ENCODE assay signal across 8 cellular contexts in the genomic region with DNA sequence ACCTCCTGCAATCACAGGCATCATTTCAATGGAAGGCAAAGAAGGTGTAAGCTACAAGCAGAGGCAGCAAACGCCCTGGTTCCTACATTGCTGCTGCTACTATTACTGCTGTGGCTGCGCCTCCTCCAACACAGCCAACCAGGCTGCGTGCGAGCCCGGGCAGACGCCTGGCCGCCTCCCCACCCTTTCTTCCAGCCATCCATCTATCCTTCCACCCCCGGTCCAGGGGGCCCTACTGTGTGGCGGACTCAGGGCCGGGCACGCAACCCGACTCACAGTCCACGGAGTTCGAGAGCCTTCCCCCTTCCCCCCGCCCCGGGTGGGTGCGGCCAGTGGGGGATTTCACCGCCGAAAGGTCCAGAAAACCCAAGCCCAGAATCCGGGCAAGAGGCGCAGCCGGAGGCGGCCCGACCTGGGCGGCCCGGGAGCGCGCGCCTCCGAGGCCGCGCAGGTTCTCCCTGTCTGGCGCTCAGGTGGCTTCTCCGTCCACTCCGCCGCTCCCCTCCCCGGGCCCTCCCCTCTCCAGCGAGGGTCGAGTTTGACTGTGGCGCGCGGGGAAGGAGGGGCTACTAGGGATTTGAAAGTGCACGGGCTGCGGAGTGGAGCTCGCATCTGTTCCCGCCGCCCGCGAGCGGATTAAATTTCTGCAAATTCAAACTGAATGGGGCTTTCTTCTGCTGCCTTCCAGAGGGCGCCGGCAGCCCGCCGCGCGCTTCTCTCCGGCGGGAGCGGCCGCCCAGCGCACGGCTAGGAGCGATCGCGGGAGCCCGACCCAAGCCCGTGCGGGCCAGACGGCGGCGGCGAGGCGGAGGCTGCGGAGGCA. TPM values are rescaled to one million over a fixed set of nuclear protein-coding genes. Genes with fewer than 3 reads are reported as not detected.
A peak's percentile ranks its signal among the peaks of the same experiment; 100 is the strongest.
DNase-seq lines count a peak whose midpoint lies in the region; ATAC-seq and TF ChIP-seq lines count a peak whose summit lies in the region.

HUNK (plus strand) TSS at position 569 of the 823 bp plus-strand sequence. CDS start 655 bp downstream, outside the sequence.

- no peaks in the 10 kb centered on the region for H3K36me3 Mint-ChIP-seq in natural killer cell

- H3K4me3 ChIP-seq in WERI-Rb-1 (ENCODE audit: low read depth, low read length) (peak within 1 kb of the TSS; percentile 88), fibroblast of lung (replicated peaks in 1 of 4; ENCODE audit: control extremely low read depth in 1 of 4, insufficient read depth in 1 of 4, low read depth in 3 of 4, low read length in 4 of 4) (peak within 1 kb of the TSS; percentile 12 to 57 (median 22))

- H3K27me3 Mint-ChIP-seq in natural killer cell (ENCODE audit: low read depth in 2 of 2) = peaks cover 38 to 63% of the 10 kb centered on the region in 2 donors

- intact Hi-C loops in natural killer cell (cut with micrococcal nuclease) = no loop called here

- H3K27ac Mint-ChIP-seq in natural killer cell = no peak within 1 kb of the TSS

- TF ChIP-seq CTCF in WERI-Rb-1 (IDR thresholded peaks at IDR 0.05; ENCODE audit: low read depth, low read length) (0 out of 2 replicates have a peak, but pooled peaks have one; percentile 1), fibroblast of lung (conservative IDR thresholded peaks at IDR 0.05 in 1 of 2, IDR thresholded peaks at IDR 0.05 in 1 of 2; ENCODE audit: low read depth in 1 of 2, low read length in 2 of 2) (peak in 1 of 2 donors; percentile 14), natural killer cell (IDR thresholded peaks at IDR 0.05) (no peak)

- no peaks in the 10 kb centered on the region for H3K4me1 ChIP-seq in fibroblast of lung (ENCODE audit: control insufficient read depth, extremely low read depth, insufficient read depth, low read length)

- H2AFZ ChIP-seq in fibroblast of lung (ENCODE audit: low read length) = no peak within 1 kb of the TSS

- H3K36me3 ChIP-seq in WERI-Rb-1 (peaks cover 22% of the 10 kb centered on the region), fibroblast of lung (ENCODE audit: control insufficient read depth, insufficient read depth, low read length) (no peaks in the 10 kb centered on the region)

- H3K79me2 ChIP-seq in fibroblast of lung (ENCODE audit: control insufficient read depth, insufficient read depth, low read length) = no peaks in the 10 kb centered on the region

- no peaks in the 10 kb centered on the region for H3K9me3 Mint-ChIP-seq in natural killer cell

- peak within 1 kb of the TSS; percentile 75 for H3K4me2 ChIP-seq in fibroblast of lung (ENCODE audit: extremely low read depth, insufficient read depth, low read length)

- ATAC-seq in natural killer cell (no peak), GM21529 (IDR thresholded peaks at IDR 0.05; ENCODE audit: unreplicated experiment) (no peak), GM19397 (IDR thresholded peaks at IDR 0.05; ENCODE audit: unreplicated experiment) (no peak), HG02678 (IDR thresholded peaks at IDR 0.05; ENCODE audit: unreplicated experiment) (no peak)

- H3K4me1 Mint-ChIP-seq in natural killer cell = no peaks in the 10 kb centered on the region

- H3K4me3 Mint-ChIP-seq in natural killer cell = peak within 1 kb of the TSS; percentile 52

- no peaks in the 10 kb centered on the region for H4K20me1 ChIP-seq in fibroblast of lung (ENCODE audit: control insufficient read depth, extremely low read depth, insufficient read depth, low read length)

- H3K27me3 ChIP-seq in WERI-Rb-1 (ENCODE audit: insufficient read depth, low read depth, severe bottlenecking) (no peaks in the 10 kb centered on the region), fibroblast of lung (ENCODE audit: control insufficient read depth, insufficient read depth, low read length) (peaks cover 21% of the 10 kb centered on the region)

- H3K9ac ChIP-seq in fibroblast of lung (ENCODE audit: insufficient read depth, low read length) = no peak within 1 kb of the TSS

- no peaks in the 10 kb centered on the region for H3K9me3 ChIP-seq in WERI-Rb-1 (ENCODE audit: severe bottlenecking)
- H3K9me3 ChIP-seq in fibroblast of lung (ENCODE audit: control insufficient read depth, insufficient read depth, low read depth, low read length) = no peaks in the 10 kb centered on the region

- DNase-seq in DMS53 treated with DMSO at 0.1 percent for 48 hours (lab: John Stamatoyannopoulos, UW; ENCODE audit: unreplicated experiment) = peak; percentile 16
- peak; percentile 7 for DNase-seq in MV-4-11 (lab: John Stamatoyannopoulos, UW)
- DNase-seq in WERI-Rb-1 = peak; percentile 98
- DNase-seq in fibroblast of lung (ENCODE audit: low read depth in 2 of 2) = peak; percentile 37 to 39
- DNase-seq in natural killer cell = no peak

- H3K27ac ChIP-seq in WERI-Rb-1 (peak within 1 kb of the TSS; percentile 92), fibroblast of lung (ENCODE audit: insufficient read depth, low read length) (no peak within 1 kb of the TSS)

RNA-seq across cellular contexts. Expression of gene HUNK, which starts in this region (rescaled TPM):
- under 0.01 and 0.33 TPM in 2 replicates for total RNA-seq in fibroblast of lung
- polyA plus RNA-seq in fibroblast of lung = 0.09 and 0.25 TPM in 2 replicates
- polyA plus RNA-seq in fibroblast of lung (2012) = 0.19 and 0.21 TPM in 2 replicates
- polyA minus RNA-seq in fibroblast of lung (ENCODE audit: low replicate concordance) = 0.55 and 1.2 TPM in 2 replicates
- not detected for total RNA-seq in natural killer cell
